In genomic region chrX:140510306-140510676, GRCh38 we compare ENCODE assay signal across 20 cellular contexts. TPM values are rescaled to one million over a fixed set of nuclear protein-coding genes. Genes with fewer than 3 reads are reported as not detected.
A peak's percentile ranks its signal among the peaks of the same experiment; 100 is the strongest.
DNase-seq lines count a peak whose midpoint lies in the region; ATAC-seq and TF ChIP-seq lines count a peak whose summit lies in the region.
"Had no signal": no experiment of that assay in that cellular context is flagged by ENCODE, and none has a peak within 500 bp of the region (broad histone marks: within the 10 kb centered on the region; RNA-seq: fewer than 3 reads in every experiment).

No MANE protein-coding gene starts in this region.

- no peaks in the 10 kb centered on the region for H3K9me2 ChIP-seq in OCI-LY7 (ENCODE audit: insufficient read depth, low read length)

- H3K27ac Mint-ChIP-seq in activated CD4-positive, alpha-beta T cell treated with anti-CD3 and anti-CD28 coated beads for 36 hours = no peak overlapping the region

- CTCF ChIA-PET in OCI-LY7 (lab: Charles Lee; ENCODE audit: unreplicated experiment) = no interaction called here
- CTCF ChIA-PET in activated CD4-positive, alpha-beta T cell treated with anti-CD3 and anti-CD28 coated beads for 36 hours (lab: Charles Lee) = no interaction called here

- no peaks in the 10 kb centered on the region for H3K79me2 ChIP-seq in OCI-LY7 (ENCODE audit: insufficient read depth, low read depth, low read length)

- H3K4me3 Mint-ChIP-seq in activated CD4-positive, alpha-beta T cell treated with anti-CD3 and anti-CD28 coated beads for 36 hours = no peak overlapping the region

- no peak for ATAC-seq in activated CD4-positive, alpha-beta T cell treated with anti-CD3 and anti-CD28 coated beads for 36 hours

- no peak for TF ChIP-seq POLR2A in stomach (IDR thresholded peaks at IDR 0.05)

- TF ChIP-seq EP300 in stomach (IDR thresholded peaks at IDR 0.05) = no peak

- WGBS in stomach, 5 donors = 6 to 37% (median 12%) methylated on average over 7 to 12 of the region's 12 CpGs

- H3K36me3 ChIP-seq in H7 (replicated peaks; ENCODE audit: control insufficient read depth, insufficient read depth, low read length) = no peaks in the 10 kb centered on the region
- no peaks in the 10 kb centered on the region for H3K36me3 ChIP-seq in brain microvascular endothelial cell (replicated peaks)
- no peaks in the 10 kb centered on the region for H3K36me3 ChIP-seq in OCI-LY7 (ENCODE audit: insufficient read depth, low read length)
- H3K36me3 ChIP-seq in stomach = no peaks in the 10 kb centered on the region
- H3K36me3 ChIP-seq: SJSA1 had no signal

- H3K9me3 ChIP-seq in iPS-18c (ENCODE audit: control insufficient read depth, insufficient read depth, low read length) = peaks cover 15% of the 10 kb centered on the region
- H3K9me3 ChIP-seq in OCI-LY7 (ENCODE audit: low read length) = no peaks in the 10 kb centered on the region
- H3K9me3 ChIP-seq in stomach = peaks cover 0 to 31% (median 9%) of the 10 kb centered on the region in 4 donors
- H3K9me3 ChIP-seq: SJSA1 had no signal

- peak overlapping the region; percentile 31; the same call in 1 of the 2 replicates for H3K4me3 ChIP-seq in H7 (ENCODE audit: insufficient read depth, low read depth, low read length)
- H3K4me3 ChIP-seq in brain microvascular endothelial cell (ENCODE audit: low read depth, low read length) = no peak overlapping the region
- H3K4me3 ChIP-seq in iPS-18c (ENCODE audit: insufficient read depth, low read depth, low read length) = peak overlapping the region; percentile 11; the same call in 1 of the 2 replicates
- no peak overlapping the region for H3K4me3 ChIP-seq in OCI-LY7 (ENCODE audit: low read depth, low read length, poor library complexity, severe bottlenecking)
- H3K4me3 ChIP-seq in stomach = no peak overlapping the region
- H3K4me3 ChIP-seq: SJSA1 had no signal

- intact Hi-C loops in OCI-LY7 (cut with micrococcal nuclease; ENCODE audit: unreplicated experiment) (no loop called here), stomach (cut with DNase I; ENCODE audit: low total_unique reads) (no loop called here)
- intact Hi-C loops in activated CD4-positive, alpha-beta T cell treated with anti-CD3 and anti-CD28 coated beads for 36 hours (cut with DNase I, micrococcal nuclease) = no loop called here

- no peaks in the 10 kb centered on the region for H3K9me3 Mint-ChIP-seq in activated CD4-positive, alpha-beta T cell treated with anti-CD3 and anti-CD28 coated beads for 36 hours (ENCODE audit: low read depth)

- H3K4me1 ChIP-seq in OCI-LY7 (ENCODE audit: insufficient read depth, low read length, poor library complexity, severe bottlenecking) = no peaks in the 10 kb centered on the region
- H3K4me1 ChIP-seq in stomach = peaks cover 0 to 20% (median 8%) of the 10 kb centered on the region in 4 donors
- H3K4me1 ChIP-seq: SJSA1 had no signal

- POLR2A ChIA-PET in OCI-LY7 (lab: Charles Lee) = no interaction called here
- POLR2A ChIA-PET in activated CD4-positive, alpha-beta T cell treated with anti-CD3 and anti-CD28 coated beads for 36 hours (lab: Charles Lee) = no interaction called here

- H3K36me3 Mint-ChIP-seq in activated CD4-positive, alpha-beta T cell treated with anti-CD3 and anti-CD28 coated beads for 36 hours (ENCODE audit: low read depth) = no peaks in the 10 kb centered on the region

- no peak overlapping the region for H3K4me2 ChIP-seq in OCI-LY7 (ENCODE audit: low read length)

- no peak overlapping the region for H2AFZ ChIP-seq in OCI-LY7 (ENCODE audit: low read length)

- in situ Hi-C loops in brain microvascular endothelial cell (cut with HindIII; ENCODE audit: low pct_ligation_motif_present, low sequenced_read_pairs) = no loop called here

- H3K27me3 Mint-ChIP-seq in activated CD4-positive, alpha-beta T cell treated with anti-CD3 and anti-CD28 coated beads for 36 hours = peaks cover 39% of the 10 kb centered on the region

- H3K27me3 ChIP-seq in H7 (ENCODE audit: control insufficient read depth, insufficient read depth, low read length) (peaks cover 69% of the 10 kb centered on the region), brain microvascular endothelial cell (replicated peaks) (peaks cover 24% of the 10 kb centered on the region), stomach (peaks cover 24 to 74% (median 61%) of the 10 kb centered on the region in 3 donors)
- H3K27me3 ChIP-seq: SJSA1 had no signal

- no peaks in the 10 kb centered on the region for H4K20me1 ChIP-seq in OCI-LY7 (ENCODE audit: insufficient read depth, low read length)

- H3K4me1 Mint-ChIP-seq in activated CD4-positive, alpha-beta T cell treated with anti-CD3 and anti-CD28 coated beads for 36 hours = peaks cover 2% of the 10 kb centered on the region

- H3K27ac ChIP-seq in brain microvascular endothelial cell (no peak overlapping the region), OCI-LY7 (ENCODE audit: low read depth, low read length, poor library complexity, severe bottlenecking) (no peak overlapping the region), stomach (no peak overlapping the region)
- H3K27ac ChIP-seq: HL-60, SJSA1 had no signal

- peak; percentile 13 for TF ChIP-seq CTCF in brain microvascular endothelial cell (IDR thresholded peaks at IDR 0.05; ENCODE audit: low read depth, low read length, missing control alignments)
- TF ChIP-seq CTCF in OCI-LY7 (conservative IDR thresholded peaks at IDR 0.05; ENCODE audit: low read length) = no peak
- TF ChIP-seq CTCF in stomach (IDR thresholded peaks at IDR 0.05) = no peak

- peak; percentile 73 for DNase-seq in H7
- DNase-seq in brain microvascular endothelial cell = no peak
- peak; percentile 21 for DNase-seq in retina
- DNase-seq in OCI-LY7 (ENCODE audit: low spot score) = no peak
- DNase-seq in activated CD4-positive, alpha-beta T cell treated with anti-CD3 and anti-CD28 coated beads for 36 hours = no peak
- DNase-seq in stomach = no peak
- DNase-seq: C1 segment of cervical spinal cord, DND-41, GF-D8, HCEC 1CT, KBM-7, MV-4-11, NCI-H1417, NCI-H2029 treated with DMSO at 0.1 percent for 48 hours, NCI-H748 treated with DMSO at 0.1 percent for 48 hours had no signal

- no TSS peak for BruUV-seq in OCI-LY7 (replicated peaks; lab: Mats Ljungman, UMichigan)

RNA-seq across cellular contexts. Expression of gene SOX3, which starts 5.4 kb away (rescaled TPM):
- 3.9 and 6.8 TPM in 2 replicates for total RNA-seq in H7 (2014; rRNA removed; shearing (Covaris generic))
- total RNA-seq in OCI-LY7 (2014; rRNA removed; shearing (Covaris generic)) = not detected in 2 replicates
- total RNA-seq in OCI-LY7 (2022) (not detected in 2 replicates), stomach (not detected)
- total RNA-seq in activated CD4-positive, alpha-beta T cell treated with anti-CD3 and anti-CD28 coated beads for 36 hours = not detected
- polyA plus RNA-seq in stomach = not detected
- total RNA-seq: A673, NCI-H460, SJSA1 had no signal

Comparison
In these comparisons a context has a peak if more than half of its experiments do, and no peak if none do; other contexts are left out.
1. DNase-seq: peak in H7 (single experiment) and retina (single experiment); none in brain microvascular endothelial cell (single experiment), OCI-LY7 (single experiment), activated CD4-positive, alpha-beta T cell treated with anti-CD3 and anti-CD28 coated beads for 36 hours (single experiment) and stomach (single experiment).
2. H3K4me3 ChIP-seq: peak in H7 (single experiment) and iPS-18c (single experiment); none in brain microvascular endothelial cell (single experiment), OCI-LY7 (single experiment) and stomach (0 of 4).